Comparison of ENCODE assay signal across 12 cellular contexts in genomic region chr1:7300893-7301292, GRCh38.
DNase-seq lines count a peak whose midpoint lies in the region; ATAC-seq and TF ChIP-seq lines count a peak whose summit lies in the region.
"Had no signal": no experiment of that assay in that cellular context is flagged by ENCODE, and none has a peak within 500 bp of the region (broad histone marks: within the 10 kb centered on the region; RNA-seq: fewer than 3 reads in every experiment).

No MANE protein-coding gene starts in this region.

- H3K27ac ChIP-seq in CD8-positive, alpha-beta memory T cell (ENCODE audit: low read depth, low read length): no peak overlapping the region
- H3K27ac ChIP-seq: suprapubic skin had no signal

- ATAC-seq in left lobe of liver: no peak

- H3K36me3 Mint-ChIP-seq in brain (peaks cover 17% of the 10 kb centered on the region), CD14-positive monocyte (no peaks in the 10 kb centered on the region)
- H3K36me3 Mint-ChIP-seq in CD8-positive, alpha-beta memory T cell: no peaks in the 10 kb centered on the region

- no peaks in the 10 kb centered on the region for H3K9me3 ChIP-seq in CD8-positive, alpha-beta memory T cell (ENCODE audit: low read length)
- H3K9me3 ChIP-seq: suprapubic skin had no signal

- H3K4me1 ChIP-seq in CD8-positive, alpha-beta memory T cell (ENCODE audit: insufficient read depth, low read length): no peaks in the 10 kb centered on the region

- CTCF ChIA-PET in AG04449 (lab: Yijun Ruan, JAX): no interaction called here
- CTCF ChIA-PET in CD8-positive, alpha-beta memory T cell (lab: Charles Lee): no interaction called here

- peaks cover 10% of the 10 kb centered on the region for H3K27me3 Mint-ChIP-seq in brain
- peaks cover 11 to 28% of the 10 kb centered on the region in 2 donors for H3K27me3 Mint-ChIP-seq in CD8-positive, alpha-beta memory T cell
- peaks cover 10 to 13% (median 11%) of the 10 kb centered on the region in 3 donors for H3K27me3 Mint-ChIP-seq in CD14-positive monocyte (ENCODE audit: low read depth in 3 of 3)

- H3K4me1 Mint-ChIP-seq in brain (peaks cover 62% of the 10 kb centered on the region), CD14-positive monocyte (no peaks in the 10 kb centered on the region)
- H3K4me1 Mint-ChIP-seq in CD8-positive, alpha-beta memory T cell: no peaks in the 10 kb centered on the region

- H3K27ac Mint-ChIP-seq in brain (peak overlapping the region in 3 of 5 experiments; percentile 34 to 94 (median 86)), CD14-positive monocyte (no peak overlapping the region)
- H3K27ac Mint-ChIP-seq in CD8-positive, alpha-beta memory T cell: no peak overlapping the region

- POLR2A ChIA-PET in AG04449 (lab: Yijun Ruan, JAX): interaction anchor here (0.7 to 2.5 kb wide), 4 partner anchors 12 to 809 kb away, joined by 3 to 11 read pairs (median 6); no protein-coding TSS in a partner anchor
- POLR2A ChIA-PET in CD8-positive, alpha-beta memory T cell (lab: Charles Lee): no interaction called here

- no peaks in the 10 kb centered on the region for H3K36me3 ChIP-seq in CD8-positive, alpha-beta memory T cell (ENCODE audit: insufficient read depth, low read length)
- H3K36me3 ChIP-seq: suprapubic skin had no signal

- H3K4me3 ChIP-seq in AG04449 (ENCODE audit: low read depth, low read length): no peak overlapping the region
- H3K4me3 ChIP-seq in CD8-positive, alpha-beta memory T cell (ENCODE audit: low read length): no peak overlapping the region
- H3K4me3 ChIP-seq: suprapubic skin had no signal

- intact Hi-C loops in CD14-positive monocyte (cut with micrococcal nuclease): no loop called here

- peak overlapping the region in 1 of 5 experiments; percentile 4 for H3K4me3 Mint-ChIP-seq in brain
- no peak overlapping the region for H3K4me3 Mint-ChIP-seq in CD8-positive, alpha-beta memory T cell
- no peak overlapping the region for H3K4me3 Mint-ChIP-seq in CD14-positive monocyte

- DNase-seq in AG04449 (ENCODE audit: low read depth, low spot score): peak; percentile 74
- peak; percentile 41 for DNase-seq in HT-29 (ENCODE audit: low spot score)
- DNase-seq in kidney tubule cell (ENCODE audit: low spot score): peak; percentile 92
- no peak for DNase-seq in CD8-positive, alpha-beta memory T cell
- DNase-seq in stimulated activated CD8-positive, alpha-beta memory T cell treated with anti-CD3 and anti-CD28 coated beads, Interleukin-4, amount 100 ng/mL, for 48 hours: no peak
- no peak for DNase-seq in left lobe of liver (ENCODE audit: low spot score)
- DNase-seq in CD14-positive monocyte (ENCODE audit: low spot score): no peak
- DNase-seq: activated naive CD4-positive, alpha-beta T cell treated with Interleukin-2 at 50 U/mL for 16 hours; NCI-H1048; stimulated activated CD4-positive, alpha-beta T cell treated with anti-CD3 and anti-CD28 coated beads, Interleukin-1b, Interleukin-23, amount 100 ng/mL, for 48 hours had no signal

- no peak for TF ChIP-seq CTCF in AG04449 (IDR thresholded peaks at IDR 0.05; ENCODE audit: insufficient read depth, low read length, missing control alignments)
- TF ChIP-seq CTCF in brain (conservative IDR thresholded peaks at IDR 0.05): no peak
- TF ChIP-seq CTCF in CD14-positive monocyte (IDR thresholded peaks at IDR 0.05): no peak

- no peaks in the 10 kb centered on the region for H3K27me3 ChIP-seq in CD8-positive, alpha-beta memory T cell (ENCODE audit: insufficient read depth, low read length, poor library complexity, severe bottlenecking)
- H3K27me3 ChIP-seq: suprapubic skin had no signal

- peaks cover 17 to 28% (median 20%) of the 10 kb centered on the region in 5 experiments for H3K9me3 Mint-ChIP-seq in brain
- peaks cover 0 to 6% (median 3%) of the 10 kb centered on the region in 5 donors for H3K9me3 Mint-ChIP-seq in CD8-positive, alpha-beta memory T cell
- H3K9me3 Mint-ChIP-seq in CD14-positive monocyte: peaks cover 0 to 7% (median 2%) of the 10 kb centered on the region in 7 donors

Comparison
In these comparisons a context has a peak if more than half of its experiments do, and no peak if none do; other contexts are left out.
1. DNase-seq: peak in AG04449 (single experiment), HT-29 (single experiment) and kidney tubule cell (single experiment); none in CD8-positive, alpha-beta memory T cell (0 of 5), stimulated activated CD8-positive, alpha-beta memory T cell treated with anti-CD3 and anti-CD28 coated beads, Interleukin-4, amount 100 ng/mL, for 48 hours (single experiment), left lobe of liver (single experiment) and CD14-positive monocyte (single experiment).
2. H3K27ac Mint-ChIP-seq: peak in brain (3 of 5); none in CD8-positive, alpha-beta memory T cell (0 of 8) and CD14-positive monocyte (0 of 7).